ENCODE assay signal across 8 cellular contexts in genomic region chr9:84953797-84954695, GRCh38.
DNase-seq lines count a peak whose midpoint lies in the region; TF ChIP-seq lines count a peak whose summit lies in the region.

No MANE protein-coding gene starts in this region.

- DNase-seq in NCI-H446 (lab: John Stamatoyannopoulos, UW): peak; percentile 1 to 22
- DNase-seq in NCI-H446 treated with DMSO at 0.1 percent for 48 hours (lab: John Stamatoyannopoulos, UW): no peak
- DNase-seq in H4 (ENCODE audit: low spot score): peak; percentile 69
- peak; percentile 33 to 50 for DNase-seq in Kasumi-1 (lab: John Stamatoyannopoulos, UW)
- peak; percentile 10 for DNase-seq in SKM-1 (lab: John Stamatoyannopoulos, UW; ENCODE audit: unreplicated experiment)
- DNase-seq in choroid plexus epithelial cell (ENCODE audit: low read depth): peak; percentile 15
- peak; percentile 2 for DNase-seq in stimulated activated CD8-positive, alpha-beta memory T cell treated with anti-CD3 and anti-CD28 coated beads, Interleukin-15, amount 100 ng/mL, for 24 hours (ENCODE audit: low read depth)

- TF ChIP-seq CTCF in choroid plexus epithelial cell (conservative IDR thresholded peaks at IDR 0.05; ENCODE audit: low read depth, low read length): peak; percentile 56
- TF ChIP-seq CTCF in liver (IDR thresholded peaks at IDR 0.05; ENCODE audit: low read depth, low read length, missing input control): peak; percentile 60

- no peak overlapping the region for H3K4me3 ChIP-seq in choroid plexus epithelial cell (ENCODE audit: low read depth, low read length)
- H3K4me3 ChIP-seq in liver (ENCODE audit: low read depth in 1 of 3, low read length in 3 of 3): no peak overlapping the region

- no peaks in the 10 kb centered on the region for H3K9me3 ChIP-seq in liver (ENCODE audit: control insufficient read depth in 4 of 4, low read length in 3 of 4)

- no peaks in the 10 kb centered on the region for H3K36me3 ChIP-seq in liver (ENCODE audit: control insufficient read depth in 4 of 4, insufficient read depth in 3 of 4, low read depth in 1 of 4, low read length in 3 of 4)

- peaks cover 0 to 12% (median 0%) of the 10 kb centered on the region in 4 donors for H3K27me3 ChIP-seq in liver (ENCODE audit: control insufficient read depth in 4 of 4, insufficient read depth in 4 of 4, low read length in 3 of 4)

- 26% methylated on average over 21 of the region's 21 CpGs for WGBS in liver

- TF ChIP-seq RAD21 in liver (IDR thresholded peaks at IDR 0.05): peak; percentile 76 to 85

- no peak overlapping the region for H3K27ac ChIP-seq in liver (ENCODE audit: low read depth in 1 of 2, low read length in 2 of 2)

- no peaks in the 10 kb centered on the region for H3K4me1 ChIP-seq in liver (ENCODE audit: control insufficient read depth in 4 of 4, insufficient read depth in 4 of 4, low read length in 3 of 4)

- H3K9ac ChIP-seq in liver (ENCODE audit: low read depth in 1 of 2, low read length in 2 of 2): no peak overlapping the region

TF ChIP-seq in liver, 16 proteins besides CTCF, POLR2A, EP300 and RAD21:
- no peak for TF ChIP-seq TAF1 (conservative IDR thresholded peaks at IDR 0.05)
- no peak for TF ChIP-seq YY1 (IDR thresholded peaks at IDR 0.05)
- no peak for TF ChIP-seq MAX (IDR thresholded peaks at IDR 0.05)
- no peak for TF ChIP-seq EGR1 (IDR thresholded peaks at IDR 0.05; ENCODE audit: low read depth in 2 of 2)
- no peak for TF ChIP-seq FOXA1 (IDR thresholded peaks at IDR 0.05)
- TF ChIP-seq HNF4G (IDR thresholded peaks at IDR 0.05): no peak
- TF ChIP-seq RXRA (IDR thresholded peaks at IDR 0.05): no peak
- no peak for TF ChIP-seq GABPA (IDR thresholded peaks at IDR 0.05 in 1 of 2, conservative IDR thresholded peaks at IDR 0.05 in 1 of 2)
- no peak for TF ChIP-seq ZBTB33 (IDR thresholded peaks at IDR 0.05)
- no peak for TF ChIP-seq NR2F2 (IDR thresholded peaks at IDR 0.05)
- TF ChIP-seq, protein P1, sequence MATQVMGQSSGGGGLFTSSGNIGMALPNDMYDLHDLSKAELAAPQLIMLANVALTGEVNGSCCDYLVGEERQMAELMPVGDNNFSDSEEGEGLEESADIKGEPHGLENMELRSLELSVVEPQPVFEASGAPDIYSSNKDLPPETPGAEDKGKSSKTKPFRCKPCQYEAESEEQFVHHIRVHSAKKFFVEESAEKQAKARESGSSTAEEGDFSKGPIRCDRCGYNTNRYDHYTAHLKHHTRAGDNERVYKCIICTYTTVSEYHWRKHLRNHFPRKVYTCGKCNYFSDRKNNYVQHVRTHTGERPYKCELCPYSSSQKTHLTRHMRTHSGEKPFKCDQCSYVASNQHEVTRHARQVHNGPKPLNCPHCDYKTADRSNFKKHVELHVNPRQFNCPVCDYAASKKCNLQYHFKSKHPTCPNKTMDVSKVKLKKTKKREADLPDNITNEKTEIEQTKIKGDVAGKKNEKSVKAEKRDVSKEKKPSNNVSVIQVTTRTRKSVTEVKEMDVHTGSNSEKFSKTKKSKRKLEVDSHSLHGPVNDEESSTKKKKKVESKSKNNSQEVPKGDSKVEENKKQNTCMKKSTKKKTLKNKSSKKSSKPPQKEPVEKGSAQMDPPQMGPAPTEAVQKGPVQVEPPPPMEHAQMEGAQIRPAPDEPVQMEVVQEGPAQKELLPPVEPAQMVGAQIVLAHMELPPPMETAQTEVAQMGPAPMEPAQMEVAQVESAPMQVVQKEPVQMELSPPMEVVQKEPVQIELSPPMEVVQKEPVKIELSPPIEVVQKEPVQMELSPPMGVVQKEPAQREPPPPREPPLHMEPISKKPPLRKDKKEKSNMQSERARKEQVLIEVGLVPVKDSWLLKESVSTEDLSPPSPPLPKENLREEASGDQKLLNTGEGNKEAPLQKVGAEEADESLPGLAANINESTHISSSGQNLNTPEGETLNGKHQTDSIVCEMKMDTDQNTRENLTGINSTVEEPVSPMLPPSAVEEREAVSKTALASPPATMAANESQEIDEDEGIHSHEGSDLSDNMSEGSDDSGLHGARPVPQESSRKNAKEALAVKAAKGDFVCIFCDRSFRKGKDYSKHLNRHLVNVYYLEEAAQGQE (IDR thresholded peaks at IDR 0.05): no peak
- no peak for TF ChIP-seq JUND (IDR thresholded peaks at IDR 0.05)
- no peak for TF ChIP-seq ATF3 (IDR thresholded peaks at IDR 0.05)
- no peak for TF ChIP-seq HNF4A (conservative IDR thresholded peaks at IDR 0.05)
- no peak for TF ChIP-seq SP1 (IDR thresholded peaks at IDR 0.05)
- no peak for TF ChIP-seq FOXA2 (IDR thresholded peaks at IDR 0.05)
